ENCODE assay signal across 10 cellular contexts in genomic region chr4:183600189-183600685, GRCh38. TPM values are rescaled to one million over a fixed set of nuclear protein-coding genes. Genes with fewer than 3 reads are reported as not detected.
A peak's percentile ranks its signal among the peaks of the same experiment; 100 is the strongest.
DNase-seq lines count a peak whose midpoint lies in the region; ATAC-seq and TF ChIP-seq lines count a peak whose summit lies in the region.
"Had no signal": no experiment of that assay in that cellular context is flagged by ENCODE, and none has a peak within 500 bp of the region (broad histone marks: within the 10 kb centered on the region; RNA-seq: fewer than 3 reads in every experiment).

No MANE protein-coding gene starts in this region.

- no peaks in the 10 kb centered on the region for H3K4me1 Mint-ChIP-seq in stimulated activated naive CD8-positive, alpha-beta T cell treated with anti-CD3 and anti-CD28 coated beads, Interleukin-15, amount 100 ng/mL, for 72 hours
- H3K4me1 Mint-ChIP-seq in activated naive CD8-positive, alpha-beta T cell treated with anti-CD3 and anti-CD28 coated beads for 36 hours: peaks cover 1% of the 10 kb centered on the region
- H3K4me1 Mint-ChIP-seq: activated T-helper 17 cell treated with anti-CD3 and anti-CD28 coated beads, Interleukin-2, amount 50 U/mL, for 72 hours; stimulated activated memory B cell treated with anti-CD40 and anti-IgM and Interleukin-4, amounts not matched to agents 10 μg/mL and 1 μg/mL and 100 μg/mL, for 72 hours had no signal

- no peaks in the 10 kb centered on the region for H3K9me3 Mint-ChIP-seq in stimulated activated naive CD8-positive, alpha-beta T cell treated with anti-CD3 and anti-CD28 coated beads, Interleukin-15, amount 100 ng/mL, for 72 hours
- no peaks in the 10 kb centered on the region for H3K9me3 Mint-ChIP-seq in activated naive CD8-positive, alpha-beta T cell treated with anti-CD3 and anti-CD28 coated beads for 36 hours
- H3K9me3 Mint-ChIP-seq: activated T-helper 17 cell treated with anti-CD3 and anti-CD28 coated beads, Interleukin-2, amount 50 U/mL, for 72 hours; stimulated activated memory B cell treated with anti-CD40 and anti-IgM and Interleukin-4, amounts not matched to agents 10 μg/mL and 1 μg/mL and 100 μg/mL, for 72 hours had no signal

- no peaks in the 10 kb centered on the region for H3K27me3 Mint-ChIP-seq in stimulated activated naive CD8-positive, alpha-beta T cell treated with anti-CD3 and anti-CD28 coated beads, Interleukin-15, amount 100 ng/mL, for 72 hours
- no peaks in the 10 kb centered on the region for H3K27me3 Mint-ChIP-seq in activated naive CD8-positive, alpha-beta T cell treated with anti-CD3 and anti-CD28 coated beads for 36 hours
- H3K27me3 Mint-ChIP-seq: activated T-helper 17 cell treated with anti-CD3 and anti-CD28 coated beads, Interleukin-2, amount 50 U/mL, for 72 hours; stimulated activated memory B cell treated with anti-CD40 and anti-IgM and Interleukin-4, amounts not matched to agents 10 μg/mL and 1 μg/mL and 100 μg/mL, for 72 hours had no signal

- TF ChIP-seq POLR2A in erythroblast (IDR thresholded peaks at IDR 0.05; ENCODE audit: low read length): no peak

- H3K4me3 Mint-ChIP-seq in stimulated activated naive CD8-positive, alpha-beta T cell treated with anti-CD3 and anti-CD28 coated beads, Interleukin-15, amount 100 ng/mL, for 72 hours: no peak overlapping the region
- no peak overlapping the region for H3K4me3 Mint-ChIP-seq in activated naive CD8-positive, alpha-beta T cell treated with anti-CD3 and anti-CD28 coated beads for 36 hours
- H3K4me3 Mint-ChIP-seq: activated T-helper 17 cell treated with anti-CD3 and anti-CD28 coated beads, Interleukin-2, amount 50 U/mL, for 72 hours; stimulated activated memory B cell treated with anti-CD40 and anti-IgM and Interleukin-4, amounts not matched to agents 10 μg/mL and 1 μg/mL and 100 μg/mL, for 72 hours had no signal

- DNase-seq in stimulated activated naive CD8-positive, alpha-beta T cell treated with anti-CD3 and anti-CD28 coated beads, Interleukin-15, Interleukin-2, amounts not matched to agents 100 U/mL and 50 U/mL, for 24 hours: peak; percentile 7
- no peak for DNase-seq in stimulated activated naive CD8-positive, alpha-beta T cell treated with anti-CD3 and anti-CD28 coated beads, Interleukin-15, amount 100 ng/mL, for 72 hours
- DNase-seq in OCI-M1 (lab: John Stamatoyannopoulos, UW) (peak; percentile 37), erythroblast (lab: John Stamatoyannopoulos, UW) (peak; percentile 23 to 42), foreskin melanocyte (no peak), HPDE6-E6E7 (ENCODE audit: extremely low spot score) (no peak), NCI-H226 (no peak)
- no peak for DNase-seq in activated naive CD8-positive, alpha-beta T cell treated with anti-CD3 and anti-CD28 coated beads for 36 hours

- ATAC-seq in stimulated activated naive CD8-positive, alpha-beta T cell treated with anti-CD3 and anti-CD28 coated beads, Interleukin-15, Interleukin-2, amounts not matched to agents 100 U/mL and 50 U/mL, for 24 hours: no peak
- ATAC-seq in stimulated activated naive CD8-positive, alpha-beta T cell treated with anti-CD3 and anti-CD28 coated beads, Interleukin-15, amount 100 ng/mL, for 72 hours: no peak
- ATAC-seq: activated T-helper 17 cell treated with anti-CD3 and anti-CD28 coated beads, Interleukin-2, amount 50 U/mL, for 72 hours had no signal

- no peaks in the 10 kb centered on the region for H3K36me3 Mint-ChIP-seq in activated naive CD8-positive, alpha-beta T cell treated with anti-CD3 and anti-CD28 coated beads for 36 hours
- H3K36me3 Mint-ChIP-seq: stimulated activated memory B cell treated with anti-CD40 and anti-IgM and Interleukin-4, amounts not matched to agents 10 μg/mL and 1 μg/mL and 100 μg/mL, for 72 hours had no signal

- no peak overlapping the region for H3K27ac Mint-ChIP-seq in stimulated activated naive CD8-positive, alpha-beta T cell treated with anti-CD3 and anti-CD28 coated beads, Interleukin-15, amount 100 ng/mL, for 72 hours
- H3K27ac Mint-ChIP-seq in activated naive CD8-positive, alpha-beta T cell treated with anti-CD3 and anti-CD28 coated beads for 36 hours: no peak overlapping the region
- H3K27ac Mint-ChIP-seq: activated T-helper 17 cell treated with anti-CD3 and anti-CD28 coated beads, Interleukin-2, amount 50 U/mL, for 72 hours; stimulated activated memory B cell treated with anti-CD40 and anti-IgM and Interleukin-4, amounts not matched to agents 10 μg/mL and 1 μg/mL and 100 μg/mL, for 72 hours had no signal

RNA-seq across cellular contexts. Expression of gene RWDD4, which starts 58.7 kb away (rescaled TPM):
- total RNA-seq in activated naive CD8-positive, alpha-beta T cell treated with anti-CD3 and anti-CD28 coated beads for 36 hours: 10 to 100 TPM; 23.0 to 26.3 TPM

RNA-seq across cellular contexts. Expression of gene TRAPPC11, which starts 58.9 kb away (rescaled TPM):
- 10 to 100 TPM; 18.9 to 21.6 TPM for total RNA-seq in activated naive CD8-positive, alpha-beta T cell treated with anti-CD3 and anti-CD28 coated beads for 36 hours

Comparison
In these comparisons a context has a peak if more than half of its experiments do, and no peak if none do; other contexts are left out.
1. DNase-seq: peak in stimulated activated naive CD8-positive, alpha-beta T cell treated with anti-CD3 and anti-CD28 coated beads, Interleukin-15, Interleukin-2, amounts not matched to agents 100 U/mL and 50 U/mL, for 24 hours (single experiment), OCI-M1 (single experiment) and erythroblast (2 of 2); none in stimulated activated naive CD8-positive, alpha-beta T cell treated with anti-CD3 and anti-CD28 coated beads, Interleukin-15, amount 100 ng/mL, for 72 hours (0 of 2), foreskin melanocyte (single experiment), activated naive CD8-positive, alpha-beta T cell treated with anti-CD3 and anti-CD28 coated beads for 36 hours (single experiment), HPDE6-E6E7 (single experiment) and NCI-H226 (single experiment).